8 cellular contexts compared by ENCODE assay signal in genomic region chr14:49972840-49973239, GRCh38.
DNase-seq lines count a peak whose midpoint lies in the region; ATAC-seq and TF ChIP-seq lines count a peak whose summit lies in the region.

No MANE protein-coding gene starts in this region.

- H3K4me3 ChIP-seq in RWPE2 (ENCODE audit: severe bottlenecking), result no peak overlapping the region
- peak overlapping the region in 1 of 2 experiments; percentile 59 for H3K4me3 ChIP-seq in mesenchymal stem cell (ENCODE audit: insufficient read depth in 1 of 2, low read depth in 1 of 2, low read length in 2 of 2)
- H3K4me3 ChIP-seq in vagina, result peak overlapping the region in 1 of 2 donors; percentile 1

- peak overlapping the region; percentile 94 for H2AK5ac ChIP-seq in mesenchymal stem cell (ENCODE audit: low read length, severe bottlenecking)

- H3K79me1 ChIP-seq in mesenchymal stem cell (replicated peaks; ENCODE audit: low read length, poor library complexity, severe bottlenecking), result peaks cover 2% of the 10 kb centered on the region

- H2BK5ac ChIP-seq in mesenchymal stem cell (ENCODE audit: low read depth, low read length, poor library complexity, severe bottlenecking), result no peak overlapping the region

- no peaks in the 10 kb centered on the region for H3K36me3 ChIP-seq in RWPE2 (ENCODE audit: low read depth)
- H3K36me3 ChIP-seq in mesenchymal stem cell (ENCODE audit: control insufficient read depth in 1 of 2, insufficient read depth in 2 of 2, low read depth in 1 of 2, low read length in 2 of 2), result no peaks in the 10 kb centered on the region
- no peaks in the 10 kb centered on the region for H3K36me3 ChIP-seq in vagina

- H2BK120ac ChIP-seq in mesenchymal stem cell (ENCODE audit: low read depth, low read length), result no peak overlapping the region

- TF ChIP-seq POLR2A in vagina (IDR thresholded peaks at IDR 0.05), result no peak

- DNase-seq in stimulated activated CD4-positive, alpha-beta T cell treated with anti-CD3 and anti-CD28 coated beads, Interleukin-2, amount 100 ng/mL, for 4 hours (ENCODE audit: low read depth), result peak; percentile 26
- no peak for DNase-seq in stimulated activated CD4-positive, alpha-beta T cell treated with anti-CD3 and anti-CD28 coated beads, Interleukin-2, amount 100 ng/mL, for 48 hours
- no peak for DNase-seq in RWPE2 (ENCODE audit: low spot score)
- peak; percentile 27 for DNase-seq in central memory CD4-positive, alpha-beta T cell
- DNase-seq in mesenchymal stem cell, result peak; percentile 94
- no peak for DNase-seq in vagina (ENCODE audit: extremely low spot score in 2 of 2)
- DNase-seq in HuH-7 (ENCODE audit: low spot score), result no peak
- DNase-seq in COR-L47 (lab: John Stamatoyannopoulos, UW), result no peak

- no peak overlapping the region for H2BK15ac ChIP-seq in mesenchymal stem cell (ENCODE audit: low read depth, poor library complexity, severe bottlenecking)

- no peak overlapping the region for H3K23ac ChIP-seq in mesenchymal stem cell (ENCODE audit: low read length in 2 of 2)

- peak overlapping the region; percentile 23 for H3K4me2 ChIP-seq in mesenchymal stem cell (ENCODE audit: low read length, poor library complexity, severe bottlenecking)

- no peak overlapping the region for H4K8ac ChIP-seq in mesenchymal stem cell (ENCODE audit: low read length)

- no peak for TF ChIP-seq CTCF in RWPE2 (IDR thresholded peaks at IDR 0.05; ENCODE audit: poor library complexity, severe bottlenecking)
- TF ChIP-seq CTCF in vagina (IDR thresholded peaks at IDR 0.05), result no peak

- peak; percentile 90 for ATAC-seq in RWPE2 (ENCODE audit: low read depth)

- H3K4ac ChIP-seq in mesenchymal stem cell (ENCODE audit: low read depth in 1 of 2, low read length in 2 of 2), result peak overlapping the region in 1 of 2 experiments; percentile 45

- no peak overlapping the region for H3K14ac ChIP-seq in mesenchymal stem cell (ENCODE audit: low read length in 2 of 2)

- no peak overlapping the region for H4K91ac ChIP-seq in mesenchymal stem cell (ENCODE audit: low read length)

- intact Hi-C loops in vagina (cut with DNase I), result no loop called here

- H3K4me1 ChIP-seq in RWPE2 (ENCODE audit: insufficient read depth, poor library complexity, severe bottlenecking) (peaks cover 50% of the 10 kb centered on the region), mesenchymal stem cell (ENCODE audit: control insufficient read depth, insufficient read depth, low read depth, low read length) (peaks cover 23% of the 10 kb centered on the region), vagina (peaks cover 62% of the 10 kb centered on the region)

- peak overlapping the region in 1 of 2 experiments; percentile 79 for H2BK12ac ChIP-seq in mesenchymal stem cell (ENCODE audit: low read length in 2 of 2)

- no peak overlapping the region for H3K18ac ChIP-seq in mesenchymal stem cell (ENCODE audit: low read depth in 1 of 2, low read length in 2 of 2)

- H2AFZ ChIP-seq in mesenchymal stem cell (ENCODE audit: low read depth, low read length), result no peak overlapping the region

- H3K27ac ChIP-seq in RWPE2 (ENCODE audit: poor library complexity, severe bottlenecking), result peak overlapping the region; percentile 87
- peak overlapping the region; percentile 83 for H3K27ac ChIP-seq in mesenchymal stem cell (ENCODE audit: low read length, poor library complexity, severe bottlenecking)
- H3K27ac ChIP-seq in vagina, result peak overlapping the region; percentile 87

- H3K9me3 ChIP-seq in RWPE2 (ENCODE audit: severe bottlenecking) (no peaks in the 10 kb centered on the region), mesenchymal stem cell (ENCODE audit: control insufficient read depth, low read length) (no peaks in the 10 kb centered on the region), vagina (no peaks in the 10 kb centered on the region)

- no peaks in the 10 kb centered on the region for H3K27me3 ChIP-seq in RWPE2 (ENCODE audit: insufficient read depth, poor library complexity, severe bottlenecking)
- no peaks in the 10 kb centered on the region for H3K27me3 ChIP-seq in mesenchymal stem cell (ENCODE audit: control insufficient read depth in 1 of 2, insufficient read depth in 1 of 2, low read length in 2 of 2)
- no peaks in the 10 kb centered on the region for H3K27me3 ChIP-seq in vagina

- H3K9ac ChIP-seq in mesenchymal stem cell (ENCODE audit: low read length), result peak overlapping the region; percentile 82

- WGBS in mesenchymal stem cell, result 0% methylated on average over 3 of the region's 4 CpGs

Comparison
In these comparisons a context has a peak if more than half of its experiments do, and no peak if none do; other contexts are left out.
1. DNase-seq: peak in stimulated activated CD4-positive, alpha-beta T cell treated with anti-CD3 and anti-CD28 coated beads, Interleukin-2, amount 100 ng/mL, for 4 hours (single experiment), central memory CD4-positive, alpha-beta T cell (single experiment) and mesenchymal stem cell (single experiment); none in stimulated activated CD4-positive, alpha-beta T cell treated with anti-CD3 and anti-CD28 coated beads, Interleukin-2, amount 100 ng/mL, for 48 hours (0 of 2), RWPE2 (single experiment), vagina (0 of 2), HuH-7 (single experiment) and COR-L47 (single experiment).
2. Peak in every context shown above with its lines, with median percentiles within 50 percentile points of each other: H3K27ac ChIP-seq.